In the genomic region with DNA sequence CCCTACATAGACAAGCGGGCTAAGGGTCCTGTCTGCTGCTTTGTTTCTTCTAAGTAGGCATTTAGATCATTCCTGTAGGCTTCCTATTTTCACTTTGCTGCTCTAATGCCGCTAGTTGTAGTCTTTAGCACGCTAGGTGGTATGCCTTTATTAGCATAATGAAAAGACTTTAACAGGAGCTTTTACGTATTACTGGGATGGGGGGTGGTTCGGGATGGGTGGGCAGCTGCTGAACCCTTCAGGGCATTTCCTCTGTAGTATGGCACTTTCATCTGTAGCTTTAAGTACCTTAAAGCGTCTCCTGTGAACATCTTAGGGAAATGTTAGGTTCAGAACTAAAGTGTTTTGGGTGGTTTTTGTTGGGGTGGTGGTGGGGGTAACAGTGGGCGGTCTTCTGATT, we compare ENCODE assay signal across 23 cellular contexts.
"Had no signal": no experiment of that assay in that cellular context is flagged by ENCODE, and none has a peak within 500 bp of the region (broad histone marks: within the 10 kb centered on the region; RNA-seq: fewer than 3 reads in every experiment).

No MANE protein-coding gene starts in this region.

- H3K9me3 Mint-ChIP-seq: dendritic cell treated with granulocyte-macrophage colony-stimulating factor and Interleukin-4, amounts not matched to agents 40 ng/mL and 50 ng/mL, for 4 days; effector memory CD8-positive, alpha-beta T cell; naive B cell; nephron; stimulated activated naive B cell treated with anti-CD40 and anti-IgM and Interleukin-4, amounts not matched to agents 10 μg/mL and 1 μg/mL and 100 μg/mL, for 72 hours; stimulated activated naive CD8-positive, alpha-beta T cell treated with anti-CD3 and anti-CD28 coated beads, Interleukin-15, amount 100 ng/mL, for 72 hours had no signal

- H3K27me3 ChIP-seq: right lobe of liver, testis, tibial nerve, vagina had no signal

- H3K4me1 ChIP-seq: psoas muscle, right lobe of liver, testis had no signal

- H3K36me3 Mint-ChIP-seq: naive B cell; stimulated activated naive B cell treated with anti-CD40 and anti-IgM and Interleukin-4, amounts not matched to agents 10 μg/mL and 1 μg/mL and 100 μg/mL, for 72 hours had no signal

- H3K27ac ChIP-seq: esophagus squamous epithelium, gastroesophageal sphincter, neutrophil, psoas muscle, right lobe of liver, testis, tibial nerve, upper lobe of right lung, vagina had no signal

- H3K36me3 ChIP-seq: esophagus squamous epithelium, gastroesophageal sphincter, neutrophil, right lobe of liver, tibial nerve, upper lobe of right lung, vagina had no signal

- H3K27ac Mint-ChIP-seq: dendritic cell treated with granulocyte-macrophage colony-stimulating factor and Interleukin-4, amounts not matched to agents 40 ng/mL and 50 ng/mL, for 4 days; effector memory CD8-positive, alpha-beta T cell; naive B cell; stimulated activated naive B cell treated with anti-CD40 and anti-IgM and Interleukin-4, amounts not matched to agents 10 μg/mL and 1 μg/mL and 100 μg/mL, for 72 hours; stimulated activated naive CD8-positive, alpha-beta T cell treated with anti-CD3 and anti-CD28 coated beads, Interleukin-15, amount 100 ng/mL, for 72 hours had no signal

- H3K4me3 ChIP-seq: esophagus squamous epithelium, gastroesophageal sphincter, psoas muscle, right lobe of liver, testis, tibial nerve, upper lobe of right lung, vagina had no signal

- H3K4me1 Mint-ChIP-seq: stimulated activated naive CD8-positive, alpha-beta T cell treated with anti-CD3 and anti-CD28 coated beads, Interleukin-15, amount 100 ng/mL, for 72 hours had no signal

- DNase-seq: effector memory CD8-positive, alpha-beta T cell; esophagus squamous epithelium; foreskin fibroblast; glutamatergic neuron; left colon; mesendoderm; naive B cell; psoas muscle; retina; right lobe of liver; stimulated activated CD4-positive, alpha-beta T cell treated with anti-CD3 and anti-CD28 coated beads, Interleukin-15, amount 100 ng/mL, for 24 hours; stimulated activated CD4-positive, alpha-beta T cell treated with anti-CD3 and anti-CD28 coated beads, Interleukin-1b, Interleukin-23, amount 100 ng/mL, for 48 hours; stimulated activated CD4-positive, alpha-beta T cell treated with anti-CD3 and anti-CD28 coated beads, Interleukin-4, amount 100 ng/mL, for 4 hours; stimulated activated naive B cell treated with anti-CD40 and anti-IgM and Interleukin-4, amounts not matched to agents 10 μg/mL and 1 μg/mL and 100 μg/mL, for 72 hours; stimulated activated naive CD8-positive, alpha-beta T cell treated with anti-CD3 and anti-CD28 coated beads, Interleukin-15, amount 100 ng/mL, for 72 hours; testis; upper lobe of right lung had no signal

- H3K9me3 ChIP-seq: esophagus squamous epithelium, gastroesophageal sphincter, neutrophil, psoas muscle, right lobe of liver, testis, tibial nerve, upper lobe of right lung, vagina had no signal

- H3K4me3 Mint-ChIP-seq: dendritic cell treated with granulocyte-macrophage colony-stimulating factor and Interleukin-4, amounts not matched to agents 40 ng/mL and 50 ng/mL, for 4 days; effector memory CD8-positive, alpha-beta T cell; naive B cell; nephron; stimulated activated naive B cell treated with anti-CD40 and anti-IgM and Interleukin-4, amounts not matched to agents 10 μg/mL and 1 μg/mL and 100 μg/mL, for 72 hours; stimulated activated naive CD8-positive, alpha-beta T cell treated with anti-CD3 and anti-CD28 coated beads, Interleukin-15, amount 100 ng/mL, for 72 hours had no signal
